In genomic region chr1:30750751-30751291, GRCh38 we compare ENCODE assay signal across 12 cellular contexts. TPM values are rescaled to one million over a fixed set of nuclear protein-coding genes. Genes with fewer than 3 reads are reported as not detected.
A peak's percentile ranks its signal among the peaks of the same experiment; 100 is the strongest.
DNase-seq lines count a peak whose midpoint lies in the region; ATAC-seq, FAIRE-seq and TF ChIP-seq lines count a peak whose summit lies in the region.
"Had no signal": no experiment of that assay in that cellular context is flagged by ENCODE, and none has a peak within 500 bp of the region (broad histone marks: within the 10 kb centered on the region; RNA-seq: fewer than 3 reads in every experiment).

No MANE protein-coding gene starts in this region.

- H3K27ac Mint-ChIP-seq in activated naive CD8-positive, alpha-beta T cell = peak overlapping the region; percentile 100
- no peak overlapping the region for H3K27ac Mint-ChIP-seq in progenitor cell of endocrine pancreas

- peak; percentile 94 for FAIRE-seq in GM18507 (lab: Jason Lieb, UNC)
- FAIRE-seq: astrocyte had no signal

- no peaks in the 10 kb centered on the region for H3K9me3 Mint-ChIP-seq in activated naive CD8-positive, alpha-beta T cell (ENCODE audit: low read depth)
- H3K9me3 Mint-ChIP-seq in progenitor cell of endocrine pancreas (ENCODE audit: low read depth) = no peaks in the 10 kb centered on the region

- H3K4me3 Mint-ChIP-seq in activated naive CD8-positive, alpha-beta T cell = peak overlapping the region; percentile 87
- no peak overlapping the region for H3K4me3 Mint-ChIP-seq in progenitor cell of endocrine pancreas (ENCODE audit: low read depth)

- H3K27ac ChIP-seq in skin epidermis = peak overlapping the region in 15 of 21 experiments; percentile 1 to 88 (median 57)
- H3K27ac ChIP-seq: testis, VCaP had no signal

- no peak overlapping the region for H3K4me3 ChIP-seq in skin epidermis
- H3K4me3 ChIP-seq: testis had no signal

- H3K4me1 Mint-ChIP-seq in activated naive CD8-positive, alpha-beta T cell (ENCODE audit: low read depth) = peaks cover 97% of the 10 kb centered on the region
- peaks cover 6% of the 10 kb centered on the region for H3K4me1 Mint-ChIP-seq in progenitor cell of endocrine pancreas (ENCODE audit: low read depth)

- ATAC-seq in HG03354 (IDR thresholded peaks at IDR 0.05; ENCODE audit: poor library complexity, severe bottlenecking, unreplicated experiment) = peak; percentile 20

- TF ChIP-seq CTCF in progenitor cell of endocrine pancreas (IDR thresholded peaks at IDR 0.05; ENCODE audit: unreplicated experiment) = no peak

- H3K27me3 Mint-ChIP-seq in activated naive CD8-positive, alpha-beta T cell = no peaks in the 10 kb centered on the region
- peaks cover 13% of the 10 kb centered on the region for H3K27me3 Mint-ChIP-seq in progenitor cell of endocrine pancreas

- peaks cover 3% of the 10 kb centered on the region for H3K36me3 Mint-ChIP-seq in activated naive CD8-positive, alpha-beta T cell
- no peaks in the 10 kb centered on the region for H3K36me3 Mint-ChIP-seq in progenitor cell of endocrine pancreas (ENCODE audit: insufficient read depth)

- DNase-seq in GM18507 (ENCODE audit: extremely low spot score, insufficient read length, low read depth) (no peak), progenitor cell of endocrine pancreas (ENCODE audit: low spot score, unreplicated experiment) (no peak), DMS53 (lab: John Stamatoyannopoulos, UW) (no peak)
- DNase-seq in stimulated activated CD4-positive, alpha-beta T cell treated with anti-CD3 and anti-CD28 coated beads, Interleukin-2, amount 100 ng/mL, for 24 hours = no peak
- no peak for DNase-seq in activated CD4-positive, alpha-beta T cell treated with anti-CD3 and anti-CD28 coated beads, Interleukin-2, amount 50 U/mL, for 1 hour
- DNase-seq: mammary epithelial cell, testis had no signal

RNA-seq across cellular contexts. Expression of gene LAPTM5, which starts 6.8 kb away (rescaled TPM):
- total RNA-seq in progenitor cell of endocrine pancreas = 0.20 TPM in 1 of 2 replicates, not detected in the other

RNA-seq across cellular contexts. Expression of gene MATN1, which starts 27.4 kb away (rescaled TPM):
- 0.11 and 0.14 TPM in 2 replicates for total RNA-seq in progenitor cell of endocrine pancreas
- total RNA-seq: mammary epithelial cell had no signal
